10 cellular contexts compared by ENCODE assay signal in genomic region chr9:37414503-37414943, GRCh38. TPM values are rescaled to one million over a fixed set of nuclear protein-coding genes. Genes with fewer than 3 reads are reported as not detected.
DNase-seq lines count a peak whose midpoint lies in the region; ATAC-seq and TF ChIP-seq lines count a peak whose summit lies in the region.
"Had no signal": no experiment of that assay in that cellular context is flagged by ENCODE, and none has a peak within 500 bp of the region (broad histone marks: within the 10 kb centered on the region; RNA-seq: fewer than 3 reads in every experiment).

No MANE protein-coding gene starts in this region.

- H3K27ac Mint-ChIP-seq in activated B cell treated with CpG ODN at 0.5 μM for 24 hours = peak overlapping the region; percentile 85
- no peak overlapping the region for H3K27ac Mint-ChIP-seq in activated CD8-positive, alpha-beta T cell treated with anti-CD3 and anti-CD28 coated beads, Interleukin-2, amount 10 ng/mL, durations not matched to agents 7 days and 5 days
- no peak overlapping the region for H3K27ac Mint-ChIP-seq in natural killer cell treated with Interleukin-12 subunit alpha and Interleukin-12 subunit beta and Interleukin-15 and Interleukin-18, amount 100 ng/mL, for 72 hours

- H3K9me3 ChIP-seq in HUES48 (ENCODE audit: control insufficient read depth, insufficient read depth, low read length) (no peaks in the 10 kb centered on the region), iPS-20b (ENCODE audit: insufficient read depth, low read depth, low read length) (no peaks in the 10 kb centered on the region), skeletal muscle satellite cell (replicated peaks; ENCODE audit: low read length) (no peaks in the 10 kb centered on the region)
- H3K9me3 ChIP-seq: stomach had no signal

- peaks cover 66% of the 10 kb centered on the region for H3K4me1 Mint-ChIP-seq in activated B cell treated with CpG ODN at 0.5 μM for 24 hours
- peaks cover 14% of the 10 kb centered on the region for H3K4me1 Mint-ChIP-seq in activated CD8-positive, alpha-beta T cell treated with anti-CD3 and anti-CD28 coated beads, Interleukin-2, amount 10 ng/mL, durations not matched to agents 7 days and 5 days (ENCODE audit: low read depth)
- H3K4me1 Mint-ChIP-seq in natural killer cell treated with Interleukin-12 subunit alpha and Interleukin-12 subunit beta and Interleukin-15 and Interleukin-18, amount 100 ng/mL, for 72 hours (ENCODE audit: low read depth in 2 of 2) = peaks cover 12 to 13% of the 10 kb centered on the region in 2 donors

- H3K27me3 ChIP-seq in HUES48 (ENCODE audit: control insufficient read depth, insufficient read depth, low read length) = no peaks in the 10 kb centered on the region
- no peaks in the 10 kb centered on the region for H3K27me3 ChIP-seq in iPS-20b (ENCODE audit: insufficient read depth, low read length)
- no peaks in the 10 kb centered on the region for H3K27me3 ChIP-seq in skeletal muscle satellite cell (ENCODE audit: control insufficient read depth, insufficient read depth, low read length)
- H3K27me3 ChIP-seq: stomach had no signal

- no peak overlapping the region for H3K4me3 Mint-ChIP-seq in activated B cell treated with CpG ODN at 0.5 μM for 24 hours
- H3K4me3 Mint-ChIP-seq in activated CD8-positive, alpha-beta T cell treated with anti-CD3 and anti-CD28 coated beads, Interleukin-2, amount 10 ng/mL, durations not matched to agents 7 days and 5 days = no peak overlapping the region
- no peak overlapping the region for H3K4me3 Mint-ChIP-seq in natural killer cell treated with Interleukin-12 subunit alpha and Interleukin-12 subunit beta and Interleukin-15 and Interleukin-18, amount 100 ng/mL, for 72 hours
- H3K4me3 Mint-ChIP-seq: CD4-positive, CD25-positive, alpha-beta regulatory T cell had no signal

- no peaks in the 10 kb centered on the region for H3K9me3 Mint-ChIP-seq in activated B cell treated with CpG ODN at 0.5 μM for 24 hours
- no peaks in the 10 kb centered on the region for H3K9me3 Mint-ChIP-seq in activated CD8-positive, alpha-beta T cell treated with anti-CD3 and anti-CD28 coated beads, Interleukin-2, amount 10 ng/mL, durations not matched to agents 7 days and 5 days (ENCODE audit: insufficient read depth)
- no peaks in the 10 kb centered on the region for H3K9me3 Mint-ChIP-seq in natural killer cell treated with Interleukin-12 subunit alpha and Interleukin-12 subunit beta and Interleukin-15 and Interleukin-18, amount 100 ng/mL, for 72 hours
- H3K9me3 Mint-ChIP-seq: CD4-positive, CD25-positive, alpha-beta regulatory T cell had no signal

- ATAC-seq in activated B cell treated with CpG ODN at 0.5 μM for 24 hours (ENCODE audit: low read depth) (no peak), HG03565 (IDR thresholded peaks at IDR 0.05; ENCODE audit: unreplicated experiment) (no peak)
- ATAC-seq in activated CD8-positive, alpha-beta T cell treated with anti-CD3 and anti-CD28 coated beads, Interleukin-2, amount 10 ng/mL, durations not matched to agents 7 days and 5 days = no peak
- ATAC-seq in natural killer cell treated with Interleukin-12 subunit alpha and Interleukin-12 subunit beta and Interleukin-15 and Interleukin-18, amount 100 ng/mL, for 72 hours = no peak

- intact Hi-C loops in activated B cell treated with CpG ODN at 0.5 μM for 24 hours (cut with micrococcal nuclease) = loop anchor here (10.0 kb wide), 1 partner anchor 780 kb away; no protein-coding TSS in a partner anchor

- peak overlapping the region; percentile 58 for H3K4me2 ChIP-seq in skeletal muscle satellite cell (ENCODE audit: low read length)

- H3K9ac ChIP-seq in HUES48 (ENCODE audit: low read depth, low read length) = no peak overlapping the region
- peak overlapping the region; percentile 45; the same call in 1 of the 2 replicates for H3K9ac ChIP-seq in iPS-20b (ENCODE audit: low read depth, low read length)
- H3K9ac ChIP-seq in skeletal muscle satellite cell (ENCODE audit: low read depth, low read length) = peak overlapping the region; percentile 16

- H3K36me3 ChIP-seq in HUES48 (ENCODE audit: control insufficient read depth, insufficient read depth, low read length) = no peaks in the 10 kb centered on the region
- no peaks in the 10 kb centered on the region for H3K36me3 ChIP-seq in iPS-20b (ENCODE audit: insufficient read depth, low read depth, low read length)
- H3K36me3 ChIP-seq in skeletal muscle satellite cell (ENCODE audit: insufficient read depth, low read length) = no peaks in the 10 kb centered on the region
- H3K36me3 ChIP-seq: stomach had no signal

- TF ChIP-seq CTCF in activated B cell treated with CpG ODN at 0.5 μM for 24 hours (IDR thresholded peaks at IDR 0.05) = no peak

- H3K4me3 ChIP-seq in HUES48 (ENCODE audit: low read depth, low read length) (no peak overlapping the region), iPS-20b (ENCODE audit: low read length) (peak overlapping the region; percentile 33; the same call in 1 of the 2 replicates), skeletal muscle satellite cell (ENCODE audit: low read length) (no peak overlapping the region)
- H3K4me3 ChIP-seq: stomach had no signal

- CTCF ChIA-PET in activated B cell treated with CpG ODN at 0.5 μM for 24 hours (lab: Charles Lee) = interaction anchor here (1.0 to 1.7 kb wide), 6 partner anchors 11 to 419 kb away, joined by 3 to 5 read pairs (median 3); no protein-coding TSS in a partner anchor
- CTCF ChIA-PET in activated CD8-positive, alpha-beta T cell treated with anti-CD3 and anti-CD28 coated beads, Interleukin-2, amount 10 ng/mL, durations not matched to agents 7 days and 5 days (lab: Charles Lee) = interaction anchor here (1.3 to 2.0 kb wide), 3 partner anchors 8 to 541 kb away, joined by 3 to 7 read pairs (median 5); no protein-coding TSS in a partner anchor

- no peaks in the 10 kb centered on the region for H3K27me3 Mint-ChIP-seq in activated B cell treated with CpG ODN at 0.5 μM for 24 hours
- H3K27me3 Mint-ChIP-seq in activated CD8-positive, alpha-beta T cell treated with anti-CD3 and anti-CD28 coated beads, Interleukin-2, amount 10 ng/mL, durations not matched to agents 7 days and 5 days (ENCODE audit: low read depth) = peaks cover 3% of the 10 kb centered on the region
- peaks cover 0 to 10% of the 10 kb centered on the region in 2 donors for H3K27me3 Mint-ChIP-seq in natural killer cell treated with Interleukin-12 subunit alpha and Interleukin-12 subunit beta and Interleukin-15 and Interleukin-18, amount 100 ng/mL, for 72 hours

- peaks cover 34% of the 10 kb centered on the region for H3K4me1 ChIP-seq in HUES48 (ENCODE audit: control insufficient read depth, insufficient read depth, low read length)
- peaks cover 11% of the 10 kb centered on the region; the same call in 1 of the 2 replicates for H3K4me1 ChIP-seq in iPS-20b (ENCODE audit: insufficient read depth, low read length)
- peaks cover 23% of the 10 kb centered on the region for H3K4me1 ChIP-seq in skeletal muscle satellite cell (ENCODE audit: control insufficient read depth, insufficient read depth, low read length)

- DNase-seq in activated B cell treated with CpG ODN at 0.5 μM for 24 hours (no peak), NCI-H526 (lab: John Stamatoyannopoulos, UW) (no peak)
- no peak for DNase-seq in activated CD8-positive, alpha-beta T cell treated with anti-CD3 and anti-CD28 coated beads, Interleukin-2, amount 10 ng/mL, durations not matched to agents 7 days and 5 days
- DNase-seq in natural killer cell treated with Interleukin-12 subunit alpha and Interleukin-12 subunit beta and Interleukin-15 and Interleukin-18, amount 100 ng/mL, for 72 hours (ENCODE audit: low spot score) = no peak

- POLR2A ChIA-PET in activated B cell treated with CpG ODN at 0.5 μM for 24 hours (lab: Charles Lee) = interaction anchor here (0.8 to 18.7 kb wide), 4 partner anchors 14 to 44 kb away, joined by 3 to 975 read pairs (median 412); no protein-coding TSS in a partner anchor
- POLR2A ChIA-PET in activated CD8-positive, alpha-beta T cell treated with anti-CD3 and anti-CD28 coated beads, Interleukin-2, amount 10 ng/mL, durations not matched to agents 7 days and 5 days (lab: Charles Lee) = no interaction called here

- peaks cover 4% of the 10 kb centered on the region for H3K36me3 Mint-ChIP-seq in activated B cell treated with CpG ODN at 0.5 μM for 24 hours (ENCODE audit: low read depth)
- H3K36me3 Mint-ChIP-seq in activated CD8-positive, alpha-beta T cell treated with anti-CD3 and anti-CD28 coated beads, Interleukin-2, amount 10 ng/mL, durations not matched to agents 7 days and 5 days (ENCODE audit: low read depth) = no peaks in the 10 kb centered on the region
- H3K36me3 Mint-ChIP-seq in natural killer cell treated with Interleukin-12 subunit alpha and Interleukin-12 subunit beta and Interleukin-15 and Interleukin-18, amount 100 ng/mL, for 72 hours = no peaks in the 10 kb centered on the region
- H3K36me3 Mint-ChIP-seq: CD4-positive, CD25-positive, alpha-beta regulatory T cell had no signal

- H3K27ac ChIP-seq in HUES48 (ENCODE audit: low read depth, low read length) (peak overlapping the region; percentile 24), iPS-20b (ENCODE audit: low read length) (no peak overlapping the region)

RNA-seq across cellular contexts. Expression of gene GRHPR, which starts 8.0 kb away (rescaled TPM):
- 315 TPM in 2 replicates for total RNA-seq in activated B cell treated with CpG ODN at 0.5 μM for 24 hours
- total RNA-seq in skeletal muscle satellite cell (2012; rRNA removed) = 164 and 203 TPM in 2 replicates
- 10 to 100 TPM; 57.8 to 62.3 TPM for total RNA-seq in activated CD8-positive, alpha-beta T cell treated with anti-CD3 and anti-CD28 coated beads, Interleukin-2, amount 10 ng/mL, durations not matched to agents 7 days and 5 days
- 10 to 100 TPM; 53.4 to 66.1 TPM for total RNA-seq in natural killer cell treated with Interleukin-12 subunit alpha and Interleukin-12 subunit beta and Interleukin-15 and Interleukin-18, amount 100 ng/mL, for 72 hours

RNA-seq across cellular contexts. Expression of gene ZBTB5, which starts 50.7 kb away (rescaled TPM):
- total RNA-seq in activated B cell treated with CpG ODN at 0.5 μM for 24 hours = 26.5 and 28.1 TPM in 2 replicates
- 4.2 and 4.6 TPM in 2 replicates for total RNA-seq in skeletal muscle satellite cell (2012; rRNA removed)
- total RNA-seq in activated CD8-positive, alpha-beta T cell treated with anti-CD3 and anti-CD28 coated beads, Interleukin-2, amount 10 ng/mL, durations not matched to agents 7 days and 5 days = 1 to 10 TPM; 9.2 to 9.4 TPM
- 1 to 10 TPM; 8.5 TPM for total RNA-seq in natural killer cell treated with Interleukin-12 subunit alpha and Interleukin-12 subunit beta and Interleukin-15 and Interleukin-18, amount 100 ng/mL, for 72 hours
